ENCODE assay signal across 8 cellular contexts in the genomic region with DNA sequence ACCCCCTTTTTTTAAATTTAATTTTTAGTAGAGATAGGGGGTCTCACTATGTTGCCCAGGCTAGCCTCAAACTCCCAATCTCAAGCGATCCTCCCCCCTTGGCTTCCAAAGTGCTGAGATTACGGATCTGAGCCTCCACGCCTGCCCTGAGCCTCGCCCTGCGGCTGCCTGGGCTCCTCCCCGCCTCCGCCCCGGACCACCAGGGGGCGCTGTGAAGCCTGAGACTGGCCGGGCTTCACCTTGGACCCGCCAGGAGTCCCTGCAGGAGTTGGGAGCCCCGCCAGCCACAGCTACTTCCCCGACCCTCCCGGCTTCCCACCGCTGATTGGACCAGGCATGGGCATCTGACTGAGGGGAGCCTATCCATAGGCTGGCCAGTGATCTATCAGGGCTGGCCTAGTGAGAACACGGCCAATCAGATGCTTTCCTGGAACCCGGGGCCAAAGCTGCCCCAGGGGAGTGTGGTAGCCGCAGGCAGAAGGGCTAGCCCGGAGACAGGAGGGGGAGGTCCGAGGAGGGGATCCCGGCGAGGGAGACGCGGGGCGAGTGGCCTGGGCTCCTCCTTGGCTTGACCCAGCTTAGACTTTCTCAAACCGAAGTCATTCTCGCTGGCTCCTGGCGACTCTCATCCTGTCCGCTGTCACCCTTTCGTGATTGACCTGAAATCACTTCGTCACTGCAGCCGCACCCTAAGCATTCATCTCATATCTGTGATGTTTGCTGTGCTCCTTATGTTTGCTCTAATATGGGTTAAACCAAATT. TPM values are rescaled to one million over a fixed set of nuclear protein-coding genes. Genes with fewer than 3 reads are reported as not detected.
DNase-seq lines count a peak whose midpoint lies in the region; ATAC-seq, FAIRE-seq and TF ChIP-seq lines count a peak whose summit lies in the region.

No MANE protein-coding gene starts in this region.

- peak overlapping the region; percentile 80 for H3K27ac ChIP-seq in VCaP

- H3K36me3 Mint-ChIP-seq in immature natural killer cell = no peaks in the 10 kb centered on the region

- ATAC-seq in GM18867 (IDR thresholded peaks at IDR 0.05; ENCODE audit: unreplicated experiment) = peak; percentile 96
- ATAC-seq in HG03103 (IDR thresholded peaks at IDR 0.05; ENCODE audit: low read depth, unreplicated experiment) = peak; percentile 93

- H3K4me3 ChIP-seq in bronchial epithelial cell (ENCODE audit: low read depth, low read length) = peak overlapping the region; percentile 48

- no peak for FAIRE-seq in bronchial epithelial cell (lab: Jason Lieb, UNC)

- in situ Hi-C loops in ACHN (cut with HindIII; ENCODE audit: low pct_ligation_motif_present, low pct_unique_long_range_greater_than_20kb, low sequenced_read_pairs) = no loop called here

- H3K9me3 Mint-ChIP-seq in immature natural killer cell = no peaks in the 10 kb centered on the region

- H3K27me3 Mint-ChIP-seq in immature natural killer cell (ENCODE audit: low read depth in 3 of 3) = peaks cover 0 to 2% (median 2%) of the 10 kb centered on the region in 3 donors

- peak overlapping the region; percentile 90 to 97 (median 91) for H3K4me3 Mint-ChIP-seq in immature natural killer cell

- no peaks in the 10 kb centered on the region for H3K36me3 ChIP-seq in bronchial epithelial cell (ENCODE audit: control insufficient read depth, insufficient read depth, low read length)

- peak; percentile 98 for DNase-seq in ACHN
- peak; percentile 99 for DNase-seq in NCI-H2171 treated with DMSO at 0.1 percent for 48 hours (lab: John Stamatoyannopoulos, UW)
- DNase-seq in bronchial epithelial cell (ENCODE audit: low read depth) = peak; percentile 93
- DNase-seq in immature natural killer cell = peak; percentile 88 to 89 (median 89)
- peak; percentile 88 for DNase-seq in smooth muscle cell of the brain vasculature (ENCODE audit: low read depth, low spot score)

- H3K27ac Mint-ChIP-seq in immature natural killer cell = peak overlapping the region; percentile 73 to 96 (median 88)

- peaks cover 25 to 29% of the 10 kb centered on the region in 2 donors for H3K4me1 Mint-ChIP-seq in immature natural killer cell

- peak; percentile 98 for TF ChIP-seq CTCF in VCaP (conservative IDR thresholded peaks at IDR 0.05)
- peak; percentile 92 for TF ChIP-seq CTCF in bronchial epithelial cell (IDR thresholded peaks at IDR 0.05; ENCODE audit: insufficient read depth, low read length, severe bottlenecking)

- H3K27me3 ChIP-seq in bronchial epithelial cell (ENCODE audit: control insufficient read depth, insufficient read depth, low read length) = no peaks in the 10 kb centered on the region

RNA-seq across cellular contexts. Expression of gene ANKRD9, which starts 15.1 kb away (rescaled TPM):
- total RNA-seq in bronchial epithelial cell = 34.8 and 36.1 TPM in 2 replicates
- 1 to 10 TPM in 1 of 3 donors, under 1 TPM in 2; 0.22 to 2.1 (median 0.44) TPM for polyA plus RNA-seq in immature natural killer cell

Comparison
In these comparisons a context has a peak if more than half of its experiments do, and no peak if none do; other contexts are left out.
1. Peak in every context shown above with its lines: DNase-seq, ATAC-seq, H3K4me3 ChIP-seq and H3K27ac ChIP-seq.